In the genomic region with DNA sequence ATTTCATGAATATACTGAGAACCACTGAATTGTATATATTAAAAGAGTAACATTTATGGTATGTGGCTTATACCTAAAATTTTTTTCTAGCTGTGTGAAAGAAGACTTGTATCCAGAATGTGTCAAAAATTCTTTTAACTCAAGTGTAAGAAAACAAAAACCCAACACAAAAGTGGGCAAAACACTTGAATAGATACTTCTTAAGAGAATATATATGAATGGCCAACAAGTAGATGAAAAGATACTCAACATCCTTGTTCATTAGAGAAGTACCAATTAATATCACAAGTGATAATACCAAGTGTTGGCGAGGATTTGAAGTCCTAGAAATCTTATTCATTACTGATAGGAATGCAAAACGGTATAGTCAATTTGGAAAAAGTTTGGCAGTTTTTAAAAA, we compare ENCODE assay signal across 35 cellular contexts.
"Had no signal": no experiment of that assay in that cellular context is flagged by ENCODE, and none has a peak within 500 bp of the region (broad histone marks: within the 10 kb centered on the region; RNA-seq: fewer than 3 reads in every experiment).

No MANE protein-coding gene starts in this region.

- DNase-seq: activated effector memory CD4-positive, alpha-beta T cell treated with anti-CD3 and anti-CD28 coated beads, Interleukin-2, amount 50 U/mL, for 16 hours; activated effector memory CD4-positive, alpha-beta T cell treated with Interleukin-2 at 50 U/mL for 16 hours; activated gamma-delta T cell; activated gamma-delta T cell treated with Interleukin-2 at 50 U/mL for 16 hours; activated naive CD4-positive, alpha-beta T cell; activated naive CD4-positive, alpha-beta T cell treated with anti-CD3 and anti-CD28 coated beads for 36 hours; activated naive CD4-positive, alpha-beta T cell treated with anti-CD3 and anti-CD28 coated beads, Interleukin-2, amount 10 ng/mL, durations not matched to agents 7 days and 5 days; activated naive CD4-positive, alpha-beta T cell treated with anti-CD3 and anti-CD28 coated beads, Interleukin-2, amount 50 U/mL, for 16 hours; activated naive CD4-positive, alpha-beta T cell treated with Interleukin-2 at 50 U/mL for 16 hours; activated naive CD8-positive, alpha-beta T cell treated with anti-CD3 and anti-CD28 coated beads for 36 hours; activated naive CD8-positive, alpha-beta T cell treated with anti-CD3 and anti-CD28 coated beads, Interleukin-2, amount 10 ng/mL, durations not matched to agents 7 days and 5 days; activated naive CD8-positive, alpha-beta T cell treated with anti-CD3 and anti-CD28 coated beads, Interleukin-2, amount 50 U/mL, for 24 hours; activated T-cell treated with anti-CD3 and anti-CD28 coated beads, Interleukin-2, amount 50 U/mL, for 1 hour; activated T-cell treated with anti-CD3 and anti-CD28 coated beads, Interleukin-2, amount 50 U/mL, for 24 hours; activated T-cell treated with anti-CD3 and anti-CD28 coated beads, Interleukin-2, amount 50 U/mL, for 4 hours; activated T-cell treated with anti-CD3 and anti-CD28 coated beads, Interleukin-2, amount 50 U/mL, for 48 hours; activated T-cell treated with anti-CD3 and anti-CD28 coated beads, Interleukin-2, amount 50 U/mL, for 72 hours; adrenal gland; amniotic stem cell; amygdala; anterior cingulate cortex; aorta; body of pancreas; brain microvascular endothelial cell; caudate nucleus; central memory CD4-positive, alpha-beta T cell; cerebellar nuclear complex had no signal

- H3K9me3 Mint-ChIP-seq: central memory CD8-positive, alpha-beta T cell had no signal

- H3K4me3 Mint-ChIP-seq: activated naive CD4-positive, alpha-beta T cell treated with anti-CD3 and anti-CD28 coated beads for 36 hours; activated naive CD4-positive, alpha-beta T cell treated with anti-CD3 and anti-CD28 coated beads, Interleukin-2, amount 10 ng/mL, durations not matched to agents 7 days and 5 days; activated naive CD4-positive, alpha-beta T cell treated with anti-CD3 and anti-CD28 coated beads, Interleukin-2, amount 50 U/mL, for 24 hours; activated naive CD8-positive, alpha-beta T cell; activated naive CD8-positive, alpha-beta T cell treated with anti-CD3 and anti-CD28 coated beads for 36 hours; activated naive CD8-positive, alpha-beta T cell treated with anti-CD3 and anti-CD28 coated beads, Interleukin-2, amount 10 ng/mL, durations not matched to agents 7 days and 5 days; activated naive CD8-positive, alpha-beta T cell treated with anti-CD3 and anti-CD28 coated beads, Interleukin-2, amount 50 U/mL, for 24 hours; activated T-cell treated with anti-CD3 and anti-CD28 coated beads, Interleukin-2, amount 50 U/mL, for 24 hours; activated T-cell treated with anti-CD3 and anti-CD28 coated beads, Interleukin-2, amount 50 U/mL, for 4 hours; activated T-cell treated with anti-CD3 and anti-CD28 coated beads, Interleukin-2, amount 50 U/mL, for 72 hours; activated T-helper 1 cell treated with anti-CD3 and anti-CD28 coated beads, Interleukin-12 subunit alpha, Interleukin-12 subunit beta, Interleukin-2, Interleukin-4 antibody, amounts not matched to agents 30 ng/mL and 10 ng/mL and 1 ng/mL, durations not matched to agents 14 hours and 24 hours and 36 hours; activated T-helper 17 cell treated with anti-CD3 and anti-CD28 coated beads, Interleukin-2, amount 50 U/mL, for 72 hours; brain; central memory CD8-positive, alpha-beta T cell had no signal

- H3K4me1 Mint-ChIP-seq: activated naive CD4-positive, alpha-beta T cell treated with anti-CD3 and anti-CD28 coated beads, Interleukin-2, amount 10 ng/mL, durations not matched to agents 7 days and 5 days; activated naive CD4-positive, alpha-beta T cell treated with anti-CD3 and anti-CD28 coated beads, Interleukin-2, amount 50 U/mL, for 24 hours; activated naive CD8-positive, alpha-beta T cell treated with anti-CD3 and anti-CD28 coated beads for 36 hours; activated naive CD8-positive, alpha-beta T cell treated with anti-CD3 and anti-CD28 coated beads, Interleukin-2, amount 10 ng/mL, durations not matched to agents 7 days and 5 days; activated naive CD8-positive, alpha-beta T cell treated with anti-CD3 and anti-CD28 coated beads, Interleukin-2, amount 50 U/mL, for 24 hours; activated T-helper 17 cell treated with anti-CD3 and anti-CD28 coated beads, Interleukin-2, amount 50 U/mL, for 72 hours; central memory CD8-positive, alpha-beta T cell had no signal

- H3K27ac Mint-ChIP-seq: activated naive CD4-positive, alpha-beta T cell treated with anti-CD3 and anti-CD28 coated beads for 36 hours; activated naive CD4-positive, alpha-beta T cell treated with anti-CD3 and anti-CD28 coated beads, Interleukin-2, amount 10 ng/mL, durations not matched to agents 7 days and 5 days; activated naive CD4-positive, alpha-beta T cell treated with anti-CD3 and anti-CD28 coated beads, Interleukin-2, amount 50 U/mL, for 24 hours; activated naive CD4-positive, alpha-beta T cell treated with anti-CD3 and anti-CD28 coated beads, Interleukin-2, amount 50 U/mL, for 72 hours; activated naive CD8-positive, alpha-beta T cell; activated naive CD8-positive, alpha-beta T cell treated with anti-CD3 and anti-CD28 coated beads for 36 hours; activated naive CD8-positive, alpha-beta T cell treated with anti-CD3 and anti-CD28 coated beads, Interleukin-2, amount 10 ng/mL, durations not matched to agents 7 days and 5 days; activated naive CD8-positive, alpha-beta T cell treated with anti-CD3 and anti-CD28 coated beads, Interleukin-2, amount 50 U/mL, for 24 hours; activated T-cell treated with anti-CD3 and anti-CD28 coated beads, Interleukin-2, amount 50 U/mL, for 24 hours; activated T-cell treated with anti-CD3 and anti-CD28 coated beads, Interleukin-2, amount 50 U/mL, for 72 hours; activated T-helper 1 cell treated with anti-CD3 and anti-CD28 coated beads, Interleukin-12 subunit alpha, Interleukin-12 subunit beta, Interleukin-2, Interleukin-4 antibody, amounts not matched to agents 30 ng/mL and 10 ng/mL and 1 ng/mL, durations not matched to agents 14 hours and 24 hours and 36 hours; activated T-helper 17 cell treated with anti-CD3 and anti-CD28 coated beads, Interleukin-2, amount 50 U/mL, for 72 hours; activated T-helper 2 cell treated with anti-CD3 and anti-CD28 coated beads, Interferon-gamma antibody, Interleukin-2, Interleukin-4, amounts not matched to agents 10 μg/mL and 5 μg/mL and 100 μg/mL, durations not matched to agents 14 hours and 24 hours and 36 hours; brain had no signal

- ATAC-seq: activated naive CD4-positive, alpha-beta T cell treated with anti-CD3 and anti-CD28 coated beads, Interleukin-2, amount 50 U/mL, for 72 hours; activated naive CD8-positive, alpha-beta T cell treated with anti-CD3 and anti-CD28 coated beads, Interleukin-2, amount 50 U/mL, for 24 hours; activated T-cell treated with anti-CD3 and anti-CD28 coated beads, Interleukin-2, amount 50 U/mL, for 4 hours; activated T-cell treated with anti-CD3 and anti-CD28 coated beads, Interleukin-2, amount 50 U/mL, for 72 hours; activated T-helper 17 cell treated with anti-CD3 and anti-CD28 coated beads, Interleukin-2, amount 50 U/mL, for 72 hours; body of pancreas had no signal

- H3K27me3 Mint-ChIP-seq: activated naive CD4-positive, alpha-beta T cell treated with anti-CD3 and anti-CD28 coated beads, Interleukin-2, amount 10 ng/mL, durations not matched to agents 7 days and 5 days; activated naive CD4-positive, alpha-beta T cell treated with anti-CD3 and anti-CD28 coated beads, Interleukin-2, amount 50 U/mL, for 24 hours; activated naive CD8-positive, alpha-beta T cell; activated naive CD8-positive, alpha-beta T cell treated with anti-CD3 and anti-CD28 coated beads for 36 hours; activated naive CD8-positive, alpha-beta T cell treated with anti-CD3 and anti-CD28 coated beads, Interleukin-2, amount 10 ng/mL, durations not matched to agents 7 days and 5 days; activated naive CD8-positive, alpha-beta T cell treated with anti-CD3 and anti-CD28 coated beads, Interleukin-2, amount 50 U/mL, for 24 hours; activated T-cell treated with anti-CD3 and anti-CD28 coated beads, Interleukin-2, amount 50 U/mL, for 24 hours; activated T-helper 17 cell treated with anti-CD3 and anti-CD28 coated beads, Interleukin-2, amount 50 U/mL, for 72 hours; brain; central memory CD8-positive, alpha-beta T cell had no signal
